In genomic region chr14:95406756-95407155, GRCh38 we compare ENCODE assay signal across 34 cellular contexts.
"Had no signal": no experiment of that assay in that cellular context is flagged by ENCODE, and none has a peak within 500 bp of the region (broad histone marks: within the 10 kb centered on the region; RNA-seq: fewer than 3 reads in every experiment).

No MANE protein-coding gene starts in this region.

- H3K4me3 Mint-ChIP-seq: activated CD4-positive, alpha-beta memory T cell treated with anti-CD3 and anti-CD28 coated beads, Interleukin-2, amount 10 ng/mL, durations not matched to agents 7 days and 5 days; activated CD8-positive, alpha-beta memory T cell treated with anti-CD3 and anti-CD28 coated beads, Interleukin-2, amount 10 ng/mL, durations not matched to agents 7 days and 5 days; activated naive CD8-positive, alpha-beta T cell treated with anti-CD3 and anti-CD28 coated beads, Interleukin-2, amount 10 ng/mL, durations not matched to agents 7 days and 5 days had no signal

- H3K27ac ChIP-seq: ascending aorta, Peyer's patch, SJSA1, WERI-Rb-1 had no signal

- H3K27me3 Mint-ChIP-seq: activated CD4-positive, alpha-beta memory T cell treated with anti-CD3 and anti-CD28 coated beads, Interleukin-2, amount 10 ng/mL, durations not matched to agents 7 days and 5 days; activated CD8-positive, alpha-beta memory T cell treated with anti-CD3 and anti-CD28 coated beads, Interleukin-2, amount 10 ng/mL, durations not matched to agents 7 days and 5 days; activated naive CD8-positive, alpha-beta T cell treated with anti-CD3 and anti-CD28 coated beads, Interleukin-2, amount 10 ng/mL, durations not matched to agents 7 days and 5 days had no signal

- H3K27ac Mint-ChIP-seq: activated CD4-positive, alpha-beta memory T cell treated with anti-CD3 and anti-CD28 coated beads, Interleukin-2, amount 10 ng/mL, durations not matched to agents 7 days and 5 days; activated CD8-positive, alpha-beta memory T cell treated with anti-CD3 and anti-CD28 coated beads, Interleukin-2, amount 10 ng/mL, durations not matched to agents 7 days and 5 days; activated naive CD8-positive, alpha-beta T cell treated with anti-CD3 and anti-CD28 coated beads, Interleukin-2, amount 10 ng/mL, durations not matched to agents 7 days and 5 days had no signal

- H3K9me3 Mint-ChIP-seq: activated CD4-positive, alpha-beta memory T cell treated with anti-CD3 and anti-CD28 coated beads, Interleukin-2, amount 10 ng/mL, durations not matched to agents 7 days and 5 days; activated naive CD8-positive, alpha-beta T cell treated with anti-CD3 and anti-CD28 coated beads, Interleukin-2, amount 10 ng/mL, durations not matched to agents 7 days and 5 days had no signal

- H3K4me1 Mint-ChIP-seq: activated CD4-positive, alpha-beta memory T cell treated with anti-CD3 and anti-CD28 coated beads, Interleukin-2, amount 10 ng/mL, durations not matched to agents 7 days and 5 days; activated CD8-positive, alpha-beta memory T cell treated with anti-CD3 and anti-CD28 coated beads, Interleukin-2, amount 10 ng/mL, durations not matched to agents 7 days and 5 days; activated naive CD8-positive, alpha-beta T cell treated with anti-CD3 and anti-CD28 coated beads, Interleukin-2, amount 10 ng/mL, durations not matched to agents 7 days and 5 days had no signal

- H3K27me3 ChIP-seq: ascending aorta, breast epithelium, MG63, Peyer's patch, SJSA1 had no signal

- H3K4me1 ChIP-seq: SJSA1 had no signal

- H3K4me3 ChIP-seq: ascending aorta, breast epithelium, MG63, Peyer's patch, SJSA1 had no signal

- H3K36me3 ChIP-seq: ascending aorta, breast epithelium, MG63, Peyer's patch, SJSA1, WERI-Rb-1 had no signal

- H3K9me3 ChIP-seq: ascending aorta, breast epithelium, MG63, Peyer's patch, SJSA1 had no signal

- DNase-seq: activated CD4-positive, alpha-beta memory T cell treated with anti-CD3 and anti-CD28 coated beads, Interleukin-2, amount 10 ng/mL, durations not matched to agents 7 days and 5 days; activated CD4-positive, alpha-beta T cell treated with anti-CD3 and anti-CD28 coated beads for 1 hour; activated CD4-positive, alpha-beta T cell treated with anti-CD3 and anti-CD28 coated beads for 48 hours; activated CD4-positive, CD25-positive, alpha-beta regulatory T cell; activated CD8-positive, alpha-beta memory T cell treated with anti-CD3 and anti-CD28 coated beads for 24 hours; activated CD8-positive, alpha-beta memory T cell treated with anti-CD3 and anti-CD28 coated beads, Interleukin-2, amount 10 ng/mL, durations not matched to agents 7 days and 5 days; activated CD8-positive, alpha-beta memory T cell treated with anti-CD3 and anti-CD28 coated beads, Interleukin-2, amount 50 U/mL, for 48 hours; activated effector memory CD4-positive, alpha-beta T cell treated with Interleukin-2 at 50 U/mL for 16 hours; activated naive CD4-positive, alpha-beta T cell; activated naive CD4-positive, alpha-beta T cell treated with anti-CD3 and anti-CD28 coated beads, Interleukin-2, amount 50 U/mL, for 16 hours; activated naive CD8-positive, alpha-beta T cell treated with anti-CD3 and anti-CD28 coated beads, Interleukin-2, amount 10 ng/mL, durations not matched to agents 7 days and 5 days; amygdala; Kasumi-1; KG1; MG63; NCI-H1048; NCI-H1105 treated with DMSO at 0.1 percent for 48 hours; NCI-H1436; NCI-H1694; NCI-H1930; NCI-H2081 treated with DMSO at 0.1 percent for 48 hours; NCI-H345; NCI-H524 treated with DMSO at 0.1 percent for 48 hours; Peyer's patch; RPMI8226; SHP77 treated with DMSO at 0.1 percent for 48 hours; SW 1271; T-helper 1 cell; T-helper 2 cell; T1000; WERI-Rb-1 had no signal

- ATAC-seq: activated CD8-positive, alpha-beta memory T cell treated with anti-CD3 and anti-CD28 coated beads, Interleukin-2, amount 10 ng/mL, durations not matched to agents 7 days and 5 days had no signal
